In the genomic region with DNA sequence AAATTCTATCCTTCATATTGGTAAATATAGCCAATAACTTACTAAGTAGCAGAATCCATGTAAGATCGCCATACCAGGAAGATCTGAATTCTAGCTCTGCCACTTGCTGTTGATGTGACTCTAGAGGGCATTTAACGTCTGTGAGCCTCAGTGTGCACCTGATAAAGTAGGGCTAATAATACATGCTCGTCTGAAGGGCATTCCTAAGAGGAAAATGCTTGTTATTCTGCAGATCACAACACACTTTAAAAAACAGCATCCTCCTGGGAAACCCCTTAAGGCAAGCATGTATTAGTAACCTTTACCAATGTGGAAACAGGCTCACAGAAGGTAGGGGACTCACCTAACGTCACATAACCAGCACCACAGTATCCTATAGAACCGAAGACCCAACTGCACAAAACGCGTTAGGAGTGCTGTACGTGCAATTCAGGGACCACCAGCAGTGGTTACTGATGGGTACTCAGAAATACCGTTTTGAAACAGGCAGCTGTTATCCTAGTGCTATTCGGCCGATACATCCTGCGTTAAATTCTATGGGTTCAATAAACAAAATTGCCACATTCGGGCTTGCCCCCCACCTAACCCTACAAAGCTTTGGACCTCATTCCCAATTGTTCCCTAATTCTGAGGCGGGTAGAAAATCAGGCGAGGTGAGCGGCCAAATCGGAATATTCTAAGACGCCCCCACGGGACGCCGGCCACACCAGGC, we compare ENCODE assay signal across 2 cellular contexts.
A peak's percentile ranks its signal among the peaks of the same experiment; 100 is the strongest.
TF ChIP-seq lines count a peak whose summit lies in the region.

No MANE protein-coding gene starts in this region.

TF ChIP-seq in HEK293, 187 proteins besides CTCF, POLR2A, EP300 and RAD21:
- TF ChIP-seq, protein P1, sequence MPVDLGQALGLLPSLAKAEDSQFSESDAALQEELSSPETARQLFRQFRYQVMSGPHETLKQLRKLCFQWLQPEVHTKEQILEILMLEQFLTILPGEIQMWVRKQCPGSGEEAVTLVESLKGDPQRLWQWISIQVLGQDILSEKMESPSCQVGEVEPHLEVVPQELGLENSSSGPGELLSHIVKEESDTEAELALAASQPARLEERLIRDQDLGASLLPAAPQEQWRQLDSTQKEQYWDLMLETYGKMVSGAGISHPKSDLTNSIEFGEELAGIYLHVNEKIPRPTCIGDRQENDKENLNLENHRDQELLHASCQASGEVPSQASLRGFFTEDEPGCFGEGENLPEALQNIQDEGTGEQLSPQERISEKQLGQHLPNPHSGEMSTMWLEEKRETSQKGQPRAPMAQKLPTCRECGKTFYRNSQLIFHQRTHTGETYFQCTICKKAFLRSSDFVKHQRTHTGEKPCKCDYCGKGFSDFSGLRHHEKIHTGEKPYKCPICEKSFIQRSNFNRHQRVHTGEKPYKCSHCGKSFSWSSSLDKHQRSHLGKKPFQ (tag by site-specific recombination; IDR thresholded peaks at IDR 0.05) = no peak
- TF ChIP-seq ZBTB20 (tag by site-specific recombination; IDR thresholded peaks at IDR 0.05) = peak; percentile 67
- no peak for TF ChIP-seq ZNF707 (tag by site-specific recombination; IDR thresholded peaks at IDR 0.05)
- TF ChIP-seq ZNF302 (tag by site-specific recombination; IDR thresholded peaks at IDR 0.05; ENCODE audit: low read depth) = no peak
- TF ChIP-seq, protein P2, sequence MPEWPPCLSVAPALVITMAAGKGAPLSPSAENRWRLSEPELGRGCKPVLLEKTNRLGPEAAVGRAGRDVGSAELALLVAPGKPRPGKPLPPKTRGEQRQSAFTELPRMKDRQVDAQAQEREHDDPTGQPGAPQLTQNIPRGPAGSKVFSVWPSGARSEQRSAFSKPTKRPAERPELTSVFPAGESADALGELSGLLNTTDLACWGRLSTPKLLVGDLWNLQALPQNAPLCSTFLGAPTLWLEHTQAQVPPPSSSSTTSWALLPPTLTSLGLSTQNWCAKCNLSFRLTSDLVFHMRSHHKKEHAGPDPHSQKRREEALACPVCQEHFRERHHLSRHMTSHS (tag by site-specific recombination; IDR thresholded peaks at IDR 0.05) = no peak
- TF ChIP-seq, protein P3, sequence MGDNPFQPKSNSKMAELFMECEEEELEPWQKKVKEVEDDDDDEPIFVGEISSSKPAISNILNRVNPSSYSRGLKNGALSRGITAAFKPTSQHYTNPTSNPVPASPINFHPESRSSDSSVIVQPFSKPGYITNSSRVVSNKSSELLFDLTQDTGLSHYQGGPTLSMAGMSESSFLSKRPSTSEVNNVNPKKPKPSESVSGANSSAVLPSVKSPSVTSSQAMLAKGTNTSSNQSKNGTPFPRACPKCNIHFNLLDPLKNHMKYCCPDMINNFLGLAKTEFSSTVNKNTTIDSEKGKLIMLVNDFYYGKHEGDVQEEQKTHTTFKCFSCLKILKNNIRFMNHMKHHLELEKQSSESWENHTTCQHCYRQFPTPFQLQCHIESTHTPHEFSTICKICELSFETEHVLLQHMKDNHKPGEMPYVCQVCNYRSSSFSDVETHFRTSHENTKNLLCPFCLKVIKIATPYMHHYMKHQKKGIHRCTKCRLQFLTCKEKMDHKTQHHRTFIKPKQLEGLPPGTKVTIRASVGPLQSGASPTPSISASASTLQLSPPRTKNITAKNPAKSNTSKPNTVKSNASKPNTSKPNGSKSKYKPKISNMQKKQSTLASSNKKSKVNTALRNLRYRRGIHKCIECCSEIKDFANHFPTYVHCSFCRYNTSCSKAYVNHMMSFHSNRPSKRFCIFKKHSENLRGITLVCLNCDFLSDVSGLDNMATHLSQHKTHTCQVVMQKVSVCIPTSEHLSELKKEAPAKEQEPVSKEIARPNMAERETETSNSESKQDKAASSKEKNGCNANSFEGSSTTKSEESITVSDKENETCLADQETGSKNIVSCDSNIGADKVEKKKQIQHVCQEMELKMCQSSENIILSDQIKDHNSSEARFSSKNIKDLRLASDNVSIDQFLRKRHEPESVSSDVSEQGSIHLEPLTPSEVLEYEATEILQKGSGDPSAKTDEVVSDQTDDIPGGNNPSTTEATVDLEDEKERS (tag by site-specific recombination; IDR thresholded peaks at IDR 0.05) = no peak
- no peak for TF ChIP-seq ZFP41 (tag by site-specific recombination; IDR thresholded peaks at IDR 0.05; ENCODE audit: borderline replicate concordance)
- TF ChIP-seq GLIS2 (tag by site-specific recombination; IDR thresholded peaks at IDR 0.05) = peak; percentile 22; the same call in 1 of the 2 replicates
- TF ChIP-seq ZFP3 (tag by site-specific recombination; IDR thresholded peaks at IDR 0.05; ENCODE audit: low read depth) = no peak
- TF ChIP-seq ZNF335 (tag by site-specific recombination; conservative IDR thresholded peaks at IDR 0.05) = peak; percentile 98
- TF ChIP-seq ZNF629 (tag by site-specific recombination; IDR thresholded peaks at IDR 0.05) = no peak
- TF ChIP-seq, protein P4, sequence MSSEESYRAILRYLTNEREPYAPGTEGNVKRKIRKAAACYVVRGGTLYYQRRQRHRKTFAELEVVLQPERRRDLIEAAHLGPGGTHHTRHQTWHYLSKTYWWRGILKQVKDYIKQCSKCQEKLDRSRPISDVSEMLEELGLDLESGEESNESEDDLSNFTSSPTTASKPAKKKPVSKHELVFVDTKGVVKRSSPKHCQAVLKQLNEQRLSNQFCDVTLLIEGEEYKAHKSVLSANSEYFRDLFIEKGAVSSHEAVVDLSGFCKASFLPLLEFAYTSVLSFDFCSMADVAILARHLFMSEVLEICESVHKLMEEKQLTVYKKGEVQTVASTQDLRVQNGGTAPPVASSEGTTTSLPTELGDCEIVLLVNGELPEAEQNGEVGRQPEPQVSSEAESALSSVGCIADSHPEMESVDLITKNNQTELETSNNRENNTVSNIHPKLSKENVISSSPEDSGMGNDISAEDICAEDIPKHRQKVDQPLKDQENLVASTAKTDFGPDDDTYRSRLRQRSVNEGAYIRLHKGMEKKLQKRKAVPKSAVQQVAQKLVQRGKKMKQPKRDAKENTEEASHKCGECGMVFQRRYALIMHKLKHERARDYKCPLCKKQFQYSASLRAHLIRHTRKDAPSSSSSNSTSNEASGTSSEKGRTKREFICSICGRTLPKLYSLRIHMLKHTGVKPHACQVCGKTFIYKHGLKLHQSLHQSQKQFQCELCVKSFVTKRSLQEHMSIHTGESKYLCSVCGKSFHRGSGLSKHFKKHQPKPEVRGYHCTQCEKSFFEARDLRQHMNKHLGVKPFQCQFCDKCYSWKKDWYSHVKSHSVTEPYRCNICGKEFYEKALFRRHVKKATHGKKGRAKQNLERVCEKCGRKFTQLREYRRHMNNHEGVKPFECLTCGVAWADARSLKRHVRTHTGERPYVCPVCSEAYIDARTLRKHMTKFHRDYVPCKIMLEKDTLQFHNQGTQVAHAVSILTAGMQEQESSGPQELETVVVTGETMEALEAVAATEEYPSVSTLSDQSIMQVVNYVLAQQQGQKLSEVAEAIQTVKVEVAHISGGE (tag by site-specific recombination; conservative IDR thresholded peaks at IDR 0.05; ENCODE audit: low read depth) = peak; percentile 39; the same call in 1 of the 2 replicates
- no peak for TF ChIP-seq MEIS1 (CRISPR knock-in tag; IDR thresholded peaks at IDR 0.05; ENCODE audit: borderline replicate concordance)
- TF ChIP-seq, protein P5, sequence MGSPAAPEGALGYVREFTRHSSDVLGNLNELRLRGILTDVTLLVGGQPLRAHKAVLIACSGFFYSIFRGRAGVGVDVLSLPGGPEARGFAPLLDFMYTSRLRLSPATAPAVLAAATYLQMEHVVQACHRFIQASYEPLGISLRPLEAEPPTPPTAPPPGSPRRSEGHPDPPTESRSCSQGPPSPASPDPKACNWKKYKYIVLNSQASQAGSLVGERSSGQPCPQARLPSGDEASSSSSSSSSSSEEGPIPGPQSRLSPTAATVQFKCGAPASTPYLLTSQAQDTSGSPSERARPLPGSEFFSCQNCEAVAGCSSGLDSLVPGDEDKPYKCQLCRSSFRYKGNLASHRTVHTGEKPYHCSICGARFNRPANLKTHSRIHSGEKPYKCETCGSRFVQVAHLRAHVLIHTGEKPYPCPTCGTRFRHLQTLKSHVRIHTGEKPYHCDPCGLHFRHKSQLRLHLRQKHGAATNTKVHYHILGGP (tag by site-specific recombination; IDR thresholded peaks at IDR 0.05) = no peak

TF ChIP-seq in K562, 482 proteins besides CTCF, POLR2A, EP300 and RAD21 (continues in another document):
- TF ChIP-seq, protein P6, sequence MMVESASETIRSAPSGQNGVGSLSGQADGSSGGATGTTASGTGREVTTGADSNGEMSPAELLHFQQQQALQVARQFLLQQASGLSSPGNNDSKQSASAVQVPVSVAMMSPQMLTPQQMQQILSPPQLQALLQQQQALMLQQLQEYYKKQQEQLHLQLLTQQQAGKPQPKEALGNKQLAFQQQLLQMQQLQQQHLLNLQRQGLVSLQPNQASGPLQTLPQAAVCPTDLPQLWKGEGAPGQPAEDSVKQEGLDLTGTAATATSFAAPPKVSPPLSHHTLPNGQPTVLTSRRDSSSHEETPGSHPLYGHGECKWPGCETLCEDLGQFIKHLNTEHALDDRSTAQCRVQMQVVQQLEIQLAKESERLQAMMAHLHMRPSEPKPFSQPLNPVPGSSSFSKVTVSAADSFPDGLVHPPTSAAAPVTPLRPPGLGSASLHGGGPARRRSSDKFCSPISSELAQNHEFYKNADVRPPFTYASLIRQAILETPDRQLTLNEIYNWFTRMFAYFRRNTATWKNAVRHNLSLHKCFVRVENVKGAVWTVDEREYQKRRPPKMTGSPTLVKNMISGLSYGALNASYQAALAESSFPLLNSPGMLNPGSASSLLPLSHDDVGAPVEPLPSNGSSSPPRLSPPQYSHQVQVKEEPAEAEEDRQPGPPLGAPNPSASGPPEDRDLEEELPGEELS (CRISPR knock-in tag; IDR thresholded peaks at IDR 0.05; ENCODE audit: borderline replicate concordance) = peak; percentile 4; the same call in 1 of the 2 replicates
- no peak for TF ChIP-seq ARID2 (IDR thresholded peaks at IDR 0.05)
- TF ChIP-seq SMARCA5 (IDR thresholded peaks at IDR 0.05) = no peak
- TF ChIP-seq MTA1 (IDR thresholded peaks at IDR 0.05; ENCODE audit: borderline replicate concordance) = no peak
- TF ChIP-seq, protein P7, sequence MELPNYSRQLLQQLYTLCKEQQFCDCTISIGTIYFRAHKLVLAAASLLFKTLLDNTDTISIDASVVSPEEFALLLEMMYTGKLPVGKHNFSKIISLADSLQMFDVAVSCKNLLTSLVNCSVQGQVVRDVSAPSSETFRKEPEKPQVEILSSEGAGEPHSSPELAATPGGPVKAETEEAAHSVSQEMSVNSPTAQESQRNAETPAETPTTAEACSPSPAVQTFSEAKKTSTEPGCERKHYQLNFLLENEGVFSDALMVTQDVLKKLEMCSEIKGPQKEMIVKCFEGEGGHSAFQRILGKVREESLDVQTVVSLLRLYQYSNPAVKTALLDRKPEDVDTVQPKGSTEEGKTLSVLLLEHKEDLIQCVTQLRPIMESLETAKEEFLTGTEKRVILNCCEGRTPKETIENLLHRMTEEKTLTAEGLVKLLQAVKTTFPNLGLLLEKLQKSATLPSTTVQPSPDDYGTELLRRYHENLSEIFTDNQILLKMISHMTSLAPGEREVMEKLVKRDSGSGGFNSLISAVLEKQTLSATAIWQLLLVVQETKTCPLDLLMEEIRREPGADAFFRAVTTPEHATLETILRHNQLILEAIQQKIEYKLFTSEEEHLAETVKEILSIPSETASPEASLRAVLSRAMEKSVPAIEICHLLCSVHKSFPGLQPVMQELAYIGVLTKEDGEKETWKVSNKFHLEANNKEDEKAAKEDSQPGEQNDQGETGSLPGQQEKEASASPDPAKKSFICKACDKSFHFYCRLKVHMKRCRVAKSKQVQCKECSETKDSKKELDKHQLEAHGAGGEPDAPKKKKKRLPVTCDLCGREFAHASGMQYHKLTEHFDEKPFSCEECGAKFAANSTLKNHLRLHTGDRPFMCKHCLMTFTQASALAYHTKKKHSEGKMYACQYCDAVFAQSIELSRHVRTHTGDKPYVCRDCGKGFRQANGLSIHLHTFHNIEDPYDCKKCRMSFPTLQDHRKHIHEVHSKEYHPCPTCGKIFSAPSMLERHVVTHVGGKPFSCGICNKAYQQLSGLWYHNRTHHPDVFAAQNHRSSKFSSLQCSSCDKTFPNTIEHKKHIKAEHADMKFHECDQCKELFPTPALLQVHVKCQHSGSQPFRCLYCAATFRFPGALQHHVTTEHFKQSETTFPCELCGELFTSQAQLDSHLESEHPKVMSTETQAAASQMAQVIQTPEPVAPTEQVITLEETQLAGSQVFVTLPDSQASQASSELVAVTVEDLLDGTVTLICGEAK (IDR thresholded peaks at IDR 0.05) = 0 out of 2 replicates have a peak, but pooled peaks have one; percentile 30
- TF ChIP-seq, protein P7 (CRISPR knock-in tag; IDR thresholded peaks at IDR 0.05) = no peak
- TF ChIP-seq, protein P8, sequence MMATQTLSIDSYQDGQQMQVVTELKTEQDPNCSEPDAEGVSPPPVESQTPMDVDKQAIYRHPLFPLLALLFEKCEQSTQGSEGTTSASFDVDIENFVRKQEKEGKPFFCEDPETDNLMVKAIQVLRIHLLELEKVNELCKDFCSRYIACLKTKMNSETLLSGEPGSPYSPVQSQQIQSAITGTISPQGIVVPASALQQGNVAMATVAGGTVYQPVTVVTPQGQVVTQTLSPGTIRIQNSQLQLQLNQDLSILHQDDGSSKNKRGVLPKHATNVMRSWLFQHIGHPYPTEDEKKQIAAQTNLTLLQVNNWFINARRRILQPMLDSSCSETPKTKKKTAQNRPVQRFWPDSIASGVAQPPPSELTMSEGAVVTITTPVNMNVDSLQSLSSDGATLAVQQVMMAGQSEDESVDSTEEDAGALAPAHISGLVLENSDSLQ (IDR thresholded peaks at IDR 0.05) = no peak
- TF ChIP-seq ZNF212 (CRISPR knock-in tag; IDR thresholded peaks at IDR 0.05) = no peak
- TF ChIP-seq, protein P9, sequence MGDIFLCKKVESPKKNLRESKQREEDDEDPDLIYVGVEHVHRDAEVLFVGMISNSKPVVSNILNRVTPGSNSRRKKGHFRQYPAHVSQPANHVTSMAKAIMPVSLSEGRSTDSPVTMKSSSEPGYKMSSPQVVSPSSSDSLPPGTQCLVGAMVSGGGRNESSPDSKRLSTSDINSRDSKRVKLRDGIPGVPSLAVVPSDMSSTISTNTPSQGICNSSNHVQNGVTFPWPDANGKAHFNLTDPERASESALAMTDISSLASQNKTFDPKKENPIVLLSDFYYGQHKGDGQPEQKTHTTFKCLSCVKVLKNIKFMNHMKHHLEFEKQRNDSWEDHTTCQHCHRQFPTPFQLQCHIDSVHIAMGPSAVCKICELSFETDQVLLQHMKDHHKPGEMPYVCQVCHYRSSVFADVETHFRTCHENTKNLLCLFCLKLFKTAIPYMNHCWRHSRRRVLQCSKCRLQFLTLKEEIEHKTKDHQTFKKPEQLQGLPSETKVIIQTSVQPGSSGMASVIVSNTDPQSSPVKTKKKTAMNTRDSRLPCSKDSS (IDR thresholded peaks at IDR 0.05; ENCODE audit: low read depth, partially characterized antibody) = no peak
